Comparison of ENCODE assay signal across 17 cellular contexts in the genomic region with DNA sequence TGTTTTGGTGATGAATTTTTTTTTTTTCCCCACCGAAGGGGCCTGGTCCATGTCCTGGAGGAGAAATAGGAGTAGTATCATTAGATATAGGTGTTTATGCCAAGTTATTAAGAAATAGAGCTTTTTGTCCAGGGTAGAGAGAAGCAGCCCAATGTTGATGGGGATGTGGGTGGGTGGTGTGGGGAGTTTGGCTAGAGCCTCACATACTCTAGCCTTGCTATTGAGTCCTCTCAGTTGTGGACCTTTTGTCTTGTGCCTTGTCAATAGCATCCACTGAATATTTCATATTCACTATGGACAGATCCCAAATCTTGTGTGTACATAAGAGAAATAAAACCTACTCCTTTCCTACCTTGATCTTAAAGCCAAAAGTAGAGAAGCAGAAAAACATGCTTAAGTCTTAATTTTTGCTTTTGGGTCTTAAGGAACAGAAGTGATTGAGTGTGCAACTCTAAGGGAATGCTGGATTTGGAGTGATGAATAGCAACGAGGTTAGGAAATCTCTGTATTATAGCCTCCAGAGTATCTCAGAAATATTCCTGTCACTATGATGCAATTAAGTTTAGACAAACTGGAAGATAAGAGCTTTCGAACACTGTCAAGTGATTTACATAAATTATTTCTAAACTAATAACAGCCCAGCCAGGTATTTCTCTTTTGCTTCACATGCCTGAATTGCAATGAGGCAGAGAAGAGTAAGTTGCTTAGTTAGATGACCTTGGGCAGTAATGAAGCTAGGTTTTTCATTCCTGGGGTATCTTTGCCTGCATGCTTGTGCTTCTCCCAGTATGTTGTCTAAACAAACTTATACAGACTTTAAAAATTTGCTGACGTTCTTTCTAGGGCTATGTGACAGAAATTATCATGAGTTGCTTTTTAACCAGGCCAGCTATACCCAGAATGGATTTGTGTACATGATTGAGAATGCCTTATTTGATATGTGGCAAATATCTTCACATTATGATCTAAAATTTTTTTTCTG.
A peak's percentile ranks its signal among the peaks of the same experiment; 100 is the strongest.
DNase-seq lines count a peak whose midpoint lies in the region; ATAC-seq, FAIRE-seq and TF ChIP-seq lines count a peak whose summit lies in the region.
"Had no signal": no experiment of that assay in that cellular context is flagged by ENCODE, and none has a peak within 500 bp of the region (broad histone marks: within the 10 kb centered on the region; RNA-seq: fewer than 3 reads in every experiment).

No MANE protein-coding gene starts in this region.

- H3K36me3 ChIP-seq in right atrium auricular region = no peaks in the 10 kb centered on the region
- H3K36me3 ChIP-seq in bronchial epithelial cell (ENCODE audit: control insufficient read depth, insufficient read depth, low read length) = no peaks in the 10 kb centered on the region
- H3K36me3 ChIP-seq in smooth muscle cell (ENCODE audit: low read depth) = no peaks in the 10 kb centered on the region
- H3K36me3 ChIP-seq: pancreas had no signal

- no peak overlapping the region for H3K4me3 ChIP-seq in right atrium auricular region
- no peak overlapping the region for H3K4me3 ChIP-seq in bronchial epithelial cell (ENCODE audit: low read depth, low read length)
- no peak overlapping the region for H3K4me3 ChIP-seq in smooth muscle cell
- H3K4me3 ChIP-seq: pancreas had no signal

- DNase-seq in Right ventricle myocardium superior (no peak), right atrium auricular region (ENCODE audit: low spot score) (no peak), bronchial epithelial cell (ENCODE audit: low read depth) (peak; percentile 64), kidney tubule cell (ENCODE audit: low spot score) (peak; percentile 33), smooth muscle cell (lab: John Stamatoyannopoulos, UW; ENCODE audit: unreplicated experiment) (no peak), posterior vena cava (ENCODE audit: low spot score) (no peak), cortex of kidney (lab: John Stamatoyannopoulos, UW) (no peak)
- DNase-seq: activated CD8-positive, alpha-beta memory T cell treated with anti-CD3 and anti-CD28 coated beads, Interleukin-2, amount 50 U/mL, for 48 hours; amygdala; COR-L47; glutamatergic neuron; mesendoderm; NCI-H2107; pancreas; stimulated activated CD8-positive, alpha-beta memory T cell treated with anti-CD3 and anti-CD28 coated beads, Interleukin-4, amount 100 ng/mL, for 48 hours had no signal

- H3K9me3 ChIP-seq in right atrium auricular region (no peaks in the 10 kb centered on the region), smooth muscle cell (replicated peaks; ENCODE audit: low read depth) (no peaks in the 10 kb centered on the region)

- H3K79me2 ChIP-seq in smooth muscle cell (ENCODE audit: low read depth) = peaks cover 80% of the 10 kb centered on the region

- ATAC-seq in Right ventricle myocardium superior (ENCODE audit: poor library complexity) (peak; percentile 39), GM21723 (IDR thresholded peaks at IDR 0.05; ENCODE audit: unreplicated experiment) (no peak)
- ATAC-seq: WTC11 had no signal

- H3F3A ChIP-seq in smooth muscle cell (ENCODE audit: low read depth) = peaks cover 15% of the 10 kb centered on the region

- no peak for TF ChIP-seq CTCF in right atrium auricular region (IDR thresholded peaks at IDR 0.05)
- no peak for TF ChIP-seq CTCF in bronchial epithelial cell (IDR thresholded peaks at IDR 0.05; ENCODE audit: insufficient read depth, low read length, severe bottlenecking)
- TF ChIP-seq CTCF in smooth muscle cell (IDR thresholded peaks at IDR 0.05; ENCODE audit: borderline replicate concordance, insufficient read depth, poor library complexity, severe bottlenecking) = no peak

- no peak overlapping the region for H2AFZ ChIP-seq in smooth muscle cell (ENCODE audit: low read depth)

- H3K27me3 ChIP-seq in right atrium auricular region = no peaks in the 10 kb centered on the region
- H3K27me3 ChIP-seq in bronchial epithelial cell (ENCODE audit: control insufficient read depth, insufficient read depth, low read length) = no peaks in the 10 kb centered on the region
- H3K27me3 ChIP-seq in smooth muscle cell (ENCODE audit: low read depth) = no peaks in the 10 kb centered on the region
- H3K27me3 ChIP-seq: pancreas had no signal

- H4K20me1 ChIP-seq in smooth muscle cell (ENCODE audit: low read depth) = peaks cover 94% of the 10 kb centered on the region

- H3K27ac ChIP-seq in right atrium auricular region (peak overlapping the region in 1 of 2 donors; percentile 68), smooth muscle cell (ENCODE audit: low read depth) (peak overlapping the region; percentile 83)
- H3K27ac ChIP-seq: pancreas had no signal

- peak overlapping the region; percentile 67 for H3K4me2 ChIP-seq in smooth muscle cell

- H3K9ac ChIP-seq in smooth muscle cell (ENCODE audit: low read depth) = peak overlapping the region; percentile 2

- WGBS in smooth muscle cell (ENCODE audit: low lambda C conversion rate) = 37% methylated on average over 4 of the region's 4 CpGs

- H3K4me1 ChIP-seq in right atrium auricular region (peaks cover 0 to 9% of the 10 kb centered on the region in 2 donors), smooth muscle cell (ENCODE audit: low read depth) (peaks cover 24% of the 10 kb centered on the region)

- peak; percentile 73 for FAIRE-seq in bronchial epithelial cell (lab: Jason Lieb, UNC)

- intact Hi-C loops in Right ventricle myocardium superior (cut with DNase I) = no loop called here
- intact Hi-C loops in posterior vena cava (cut with DNase I) = no loop called here

Comparison
In these comparisons a context has a peak if more than half of its experiments do, and no peak if none do; other contexts are left out.
1. DNase-seq: peak in bronchial epithelial cell (single experiment) and kidney tubule cell (single experiment); none in Right ventricle myocardium superior (single experiment), right atrium auricular region (single experiment), smooth muscle cell (single experiment), posterior vena cava (single experiment) and cortex of kidney (single experiment).